In genomic region chr4:55758081-55758480, GRCh38 we compare ENCODE assay signal across 13 cellular contexts.
DNase-seq lines count a peak whose midpoint lies in the region; ATAC-seq and TF ChIP-seq lines count a peak whose summit lies in the region.
"Had no signal": no experiment of that assay in that cellular context is flagged by ENCODE, and none has a peak within 500 bp of the region (broad histone marks: within the 10 kb centered on the region; RNA-seq: fewer than 3 reads in every experiment).

No MANE protein-coding gene starts in this region.

- H3K9me2 ChIP-seq in GM23248 (ENCODE audit: insufficient read depth): no peaks in the 10 kb centered on the region

- peak; percentile 46 for DNase-seq in GM23248
- DNase-seq in NCI-H2029 (lab: John Stamatoyannopoulos, UW): peak; percentile 27
- DNase-seq in mammary epithelial cell: no peak
- DNase-seq in nephron progenitor cell: no peak
- no peak for DNase-seq in stimulated activated CD4-positive, alpha-beta T cell treated with anti-CD3 and anti-CD28 coated beads, Interleukin-4, amount 100 ng/mL, for 4 hours
- no peak for DNase-seq in stimulated activated CD4-positive, alpha-beta T cell treated with anti-CD3 and anti-CD28 coated beads, Interleukin-4, amount 100 ng/mL, for 1 hour
- DNase-seq: activated CD4-positive, CD25-positive, alpha-beta regulatory T cell treated with anti-CD3 and anti-CD28 coated beads, Interleukin-2, amount 50 U/mL, for 72 hours; CD8-positive, alpha-beta memory T cell; H9; T-helper 1 cell had no signal

- H3K9me3 ChIP-seq in GM23248 (ENCODE audit: low read depth) (no peaks in the 10 kb centered on the region), mammary epithelial cell (replicated peaks; ENCODE audit: insufficient read depth, low read length) (no peaks in the 10 kb centered on the region)

- H3K36me3 Mint-ChIP-seq in nephron progenitor cell (ENCODE audit: low read depth): no peaks in the 10 kb centered on the region
- H3K36me3 Mint-ChIP-seq: CD8-positive, alpha-beta memory T cell had no signal

- H3K4me3 ChIP-seq in GM23248 (no peak overlapping the region), mammary epithelial cell (replicated peaks in 1 of 3; ENCODE audit: insufficient read depth in 1 of 3, low read depth in 2 of 3, low read length in 3 of 3) (no peak overlapping the region)

- dilution Hi-C loops in mammary epithelial cell (cut with HindIII; ENCODE audit: low sequenced_read_pairs): no loop called here

- CTCF ChIA-PET in mammary epithelial cell (lab: Charles Lee; ENCODE audit: low non-redundant PET): no interaction called here

- no peak for TF ChIP-seq CTCF in mammary epithelial cell (conservative IDR thresholded peaks at IDR 0.05 in 1 of 2, IDR thresholded peaks at IDR 0.05 in 1 of 2; ENCODE audit: extremely low read depth in 1 of 2, insufficient read depth in 1 of 2, low read depth in 1 of 2, low read length in 2 of 2)
- TF ChIP-seq CTCF in nephron progenitor cell (IDR thresholded peaks at IDR 0.05): no peak

- H3K9ac ChIP-seq in GM23248: no peak overlapping the region
- no peak overlapping the region for H3K9ac ChIP-seq in mammary epithelial cell (ENCODE audit: insufficient read depth, low read length)

- H3K27me3 Mint-ChIP-seq in nephron progenitor cell (ENCODE audit: low read depth, poor library complexity): no peaks in the 10 kb centered on the region
- H3K27me3 Mint-ChIP-seq: stimulated activated naive CD8-positive, alpha-beta T cell treated with anti-CD3 and anti-CD28 coated beads, Interleukin-15, Interleukin-2, amounts not matched to agents 100 ng/mL and 50 ng/mL, for 24 hours had no signal

- WGBS in GM23248 (ENCODE audit: low coverage in 1 of 2, low lambda C conversion rate in 2 of 2, missing lambda C conversion rate in 2 of 2), 2 experiments: 13 to 16% methylated on average over 3 of the region's 3 CpGs
- 81% methylated on average over 3 of the region's 3 CpGs for WGBS in mammary epithelial cell (ENCODE audit: low coverage, missing lambda C conversion rate)

- H3K4me1 Mint-ChIP-seq in nephron progenitor cell: peaks cover 56% of the 10 kb centered on the region
- H3K4me1 Mint-ChIP-seq: nephron had no signal

- in situ Hi-C loops in GM23248 (cut with MboI) (no loop called here), mammary epithelial cell (cut with MboI; ENCODE audit: low sequenced_read_pairs in 2 of 2) (no loop called here)

- intact Hi-C loops in mammary epithelial cell (cut with micrococcal nuclease): no loop called here

- no peaks in the 10 kb centered on the region for H3K9me3 Mint-ChIP-seq in nephron progenitor cell
- H3K9me3 Mint-ChIP-seq: CD8-positive, alpha-beta memory T cell; H9; nephron; stimulated activated naive CD8-positive, alpha-beta T cell treated with anti-CD3 and anti-CD28 coated beads, Interleukin-15, Interleukin-2, amounts not matched to agents 100 ng/mL and 50 ng/mL, for 24 hours had no signal

- no peaks in the 10 kb centered on the region for H3K79me2 ChIP-seq in GM23248 (ENCODE audit: insufficient read depth)
- H3K79me2 ChIP-seq in mammary epithelial cell (ENCODE audit: insufficient read depth, low read length): no peaks in the 10 kb centered on the region

- peak overlapping the region; percentile 70 for H3K27ac Mint-ChIP-seq in nephron progenitor cell
- H3K27ac Mint-ChIP-seq: stimulated activated naive CD8-positive, alpha-beta T cell treated with anti-CD3 and anti-CD28 coated beads, Interleukin-15, Interleukin-2, amounts not matched to agents 100 ng/mL and 50 ng/mL, for 24 hours had no signal

- H3K27ac ChIP-seq in GM23248: no peak overlapping the region
- H3K27ac ChIP-seq in mammary epithelial cell (ENCODE audit: insufficient read depth, low read depth, low read length): no peak overlapping the region

- H3K27me3 ChIP-seq in GM23248 (replicated peaks; ENCODE audit: insufficient read depth) (no peaks in the 10 kb centered on the region), mammary epithelial cell (ENCODE audit: insufficient read depth, low read length) (no peaks in the 10 kb centered on the region)

- H3K4me3 Mint-ChIP-seq in nephron progenitor cell: no peak overlapping the region
- H3K4me3 Mint-ChIP-seq: CD8-positive, alpha-beta memory T cell; H9; nephron; stimulated activated naive CD8-positive, alpha-beta T cell treated with anti-CD3 and anti-CD28 coated beads, Interleukin-15, Interleukin-2, amounts not matched to agents 100 ng/mL and 50 ng/mL, for 24 hours had no signal

- H4K20me1 ChIP-seq in GM23248 (ENCODE audit: insufficient read depth): no peaks in the 10 kb centered on the region
- no peaks in the 10 kb centered on the region for H4K20me1 ChIP-seq in mammary epithelial cell (ENCODE audit: insufficient read depth, low read length)

- H3F3A ChIP-seq in GM23248 (ENCODE audit: insufficient read depth): peaks cover 13% of the 10 kb centered on the region

- H2AFZ ChIP-seq in GM23248 (peak overlapping the region; percentile 60), mammary epithelial cell (ENCODE audit: low read depth, low read length) (peak overlapping the region; percentile 72)

- H3K4me1 ChIP-seq in GM23248 (ENCODE audit: insufficient read depth) (peaks cover 22% of the 10 kb centered on the region), mammary epithelial cell (ENCODE audit: insufficient read depth, low read length) (peaks cover 22% of the 10 kb centered on the region)

- no TSS peak for BruUV-seq in mammary epithelial cell (replicated peaks; lab: Mats Ljungman, UMichigan)

- H3K4me2 ChIP-seq in GM23248 (ENCODE audit: unreplicated experiment) (peak overlapping the region; percentile 19), mammary epithelial cell (ENCODE audit: insufficient read depth, low read depth, low read length) (no peak overlapping the region)

- H3K36me3 ChIP-seq in GM23248 (ENCODE audit: low read depth) (no peaks in the 10 kb centered on the region), mammary epithelial cell (ENCODE audit: insufficient read depth, low read length) (no peaks in the 10 kb centered on the region)

- ATAC-seq in HG02571 (IDR thresholded peaks at IDR 0.05; ENCODE audit: unreplicated experiment): no peak

Comparison
In these comparisons a context has a peak if more than half of its experiments do, and no peak if none do; other contexts are left out.
1. DNase-seq: peak in GM23248 (single experiment) and NCI-H2029 (single experiment); none in mammary epithelial cell (single experiment), nephron progenitor cell (single experiment), stimulated activated CD4-positive, alpha-beta T cell treated with anti-CD3 and anti-CD28 coated beads, Interleukin-4, amount 100 ng/mL, for 4 hours (0 of 2) and stimulated activated CD4-positive, alpha-beta T cell treated with anti-CD3 and anti-CD28 coated beads, Interleukin-4, amount 100 ng/mL, for 1 hour (single experiment).